8 cellular contexts compared by ENCODE assay signal in the genomic region with DNA sequence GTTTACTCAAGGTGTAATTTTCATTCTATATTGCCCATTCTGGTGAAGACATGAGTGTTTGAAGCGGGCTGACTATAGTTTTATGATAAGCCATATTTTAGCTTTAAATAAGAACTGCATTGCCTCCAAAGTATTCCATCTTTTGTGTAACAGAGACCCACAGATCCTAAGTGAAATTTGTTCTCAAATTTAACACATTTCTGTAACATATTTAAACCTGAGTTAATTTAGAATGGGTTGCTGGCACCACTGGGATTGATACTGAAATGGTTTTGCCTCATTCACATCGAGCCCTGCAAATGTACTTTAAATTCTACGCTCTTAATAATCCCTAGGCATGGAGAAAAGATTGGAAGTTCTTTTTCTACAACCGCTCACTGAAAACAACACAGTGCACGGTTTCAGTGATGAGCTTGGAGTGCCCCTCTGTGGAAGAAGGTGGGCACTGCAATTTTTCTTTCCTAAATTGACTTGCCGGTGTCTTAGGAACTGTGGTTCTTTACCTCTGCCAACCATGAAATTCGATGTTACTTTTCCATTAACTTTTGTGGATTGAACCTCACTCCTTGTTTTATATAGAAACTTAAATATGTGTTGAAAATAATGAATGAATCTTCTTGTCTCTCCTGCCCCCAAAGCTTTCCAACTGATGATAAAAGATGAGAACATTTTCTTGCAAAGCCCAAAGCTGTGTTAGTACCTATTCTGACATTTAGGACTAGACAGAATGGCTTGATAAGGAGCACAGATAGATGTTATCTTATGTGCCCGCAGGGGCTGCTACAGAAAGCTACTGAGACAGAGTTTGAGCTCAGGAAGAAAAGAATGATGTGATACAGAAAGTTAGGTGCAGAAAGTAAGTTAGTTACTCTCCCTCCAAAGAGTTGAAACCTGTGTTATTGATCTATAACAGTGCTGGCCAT.
DNase-seq lines count a peak whose midpoint lies in the region; ATAC-seq and TF ChIP-seq lines count a peak whose summit lies in the region.

No MANE protein-coding gene starts in this region.

- H3K27me3 Mint-ChIP-seq in chondrocyte (ENCODE audit: low read depth) = peaks cover 40% of the 10 kb centered on the region

- peak overlapping the region; percentile 86 for H3K4me3 Mint-ChIP-seq in chondrocyte (ENCODE audit: unreplicated experiment)

- H3K9me3 Mint-ChIP-seq in chondrocyte (ENCODE audit: low read depth) = no peaks in the 10 kb centered on the region

- ATAC-seq in GM18858 (IDR thresholded peaks at IDR 0.05; ENCODE audit: unreplicated experiment) (peak; percentile 52), HG03097 (IDR thresholded peaks at IDR 0.05; ENCODE audit: low FRiP score, unreplicated experiment) (peak; percentile 71)

- H3K4me3 ChIP-seq in AG09309 (ENCODE audit: control insufficient read depth, low read depth, low read length) = no peak overlapping the region

- H3K27ac Mint-ChIP-seq in chondrocyte (ENCODE audit: unreplicated experiment) = no peak overlapping the region

- H3K36me3 Mint-ChIP-seq in chondrocyte (ENCODE audit: low read depth) = no peaks in the 10 kb centered on the region

- DNase-seq in AG09309 (ENCODE audit: low read depth) (peak; percentile 27), NCI-H2171 treated with DMSO at 0.1 percent for 48 hours (lab: John Stamatoyannopoulos, UW) (peak; percentile 72), chondrocyte (ENCODE audit: low spot score) (no peak), left kidney (ENCODE audit: low read depth, low spot score) (peak; percentile 89)
- DNase-seq in activated CD4-positive, CD25-positive, alpha-beta regulatory T cell (lab: John Stamatoyannopoulos, UW) = peak in 3 of 4 experiments; percentile 5 to 36 (median 5)
- peak; percentile 22 for DNase-seq in stimulated activated CD4-positive, alpha-beta T cell treated with anti-CD3 and anti-CD28 coated beads, Interleukin-2, amount 100 ng/mL, for 4 hours (ENCODE audit: low read depth)

- H3K4me1 Mint-ChIP-seq in chondrocyte (ENCODE audit: low read depth) = peaks cover 9% of the 10 kb centered on the region

- TF ChIP-seq CTCF in AG09309 (IDR thresholded peaks at IDR 0.05; ENCODE audit: control insufficient read depth, insufficient read depth, low read depth, low read length, missing control alignments) (peak; percentile 89), chondrocyte (IDR thresholded peaks at IDR 0.05) (peak; percentile 94)
